Comparison of ENCODE assay signal across 12 cellular contexts in the genomic region with DNA sequence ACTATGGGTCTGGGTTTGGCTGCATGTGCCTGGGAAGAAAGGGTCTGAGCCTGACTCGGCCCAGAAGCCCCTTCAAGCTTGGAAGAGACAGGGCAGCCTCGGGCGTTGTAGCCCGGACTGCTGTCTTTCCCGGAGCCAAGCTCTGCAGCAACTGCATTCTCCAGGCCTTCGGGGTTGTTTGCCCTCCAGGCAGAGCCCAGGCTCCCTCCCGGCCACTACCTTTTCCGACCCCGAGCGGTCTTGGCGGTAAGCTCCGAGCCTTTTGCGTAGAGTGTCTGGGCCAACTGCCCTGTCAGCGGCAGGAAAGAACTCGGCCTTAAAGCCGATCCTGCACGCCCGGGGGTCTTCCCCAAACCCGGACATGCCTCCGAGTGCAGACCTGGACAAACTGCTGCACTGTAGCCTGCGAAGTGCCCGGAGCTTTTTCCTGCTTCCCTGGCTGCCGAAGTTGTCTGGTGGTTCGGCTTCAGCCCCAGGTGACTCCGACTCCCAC. TPM values are rescaled to one million over a fixed set of nuclear protein-coding genes. Genes with fewer than 3 reads are reported as not detected.
DNase-seq lines count a peak whose midpoint lies in the region; ATAC-seq and TF ChIP-seq lines count a peak whose summit lies in the region.
"Had no signal": no experiment of that assay in that cellular context is flagged by ENCODE, and none has a peak within 500 bp of the region (broad histone marks: within the 10 kb centered on the region; RNA-seq: fewer than 3 reads in every experiment).

No MANE protein-coding gene starts in this region.

- H3K27ac Mint-ChIP-seq in glutamatergic neuron (ENCODE audit: unreplicated experiment): peak overlapping the region; percentile 7
- H3K27ac Mint-ChIP-seq: CD14-positive monocyte had no signal

- peaks cover 100% of the 10 kb centered on the region for H3K27me3 ChIP-seq in NT2/D1 (ENCODE audit: insufficient read depth, insufficient read length)

- peaks cover 16% of the 10 kb centered on the region for H3K4me1 ChIP-seq in NT2/D1 (ENCODE audit: insufficient read depth, insufficient read length)

- DNase-seq in activated CD8-positive, alpha-beta memory T cell treated with anti-CD3 and anti-CD28 coated beads for 24 hours: peak; percentile 63
- no peak for DNase-seq in activated CD8-positive, alpha-beta memory T cell treated with anti-CD3 and anti-CD28 coated beads, Interleukin-2, amount 50 U/mL, for 4 hours
- DNase-seq in NT2/D1 (ENCODE audit: low read depth, low spot score) (no peak), glutamatergic neuron (peak; percentile 41), retina (peak; percentile 84), left colon (no peak), iPS-NIHi7 (ENCODE audit: extremely low spot score) (no peak)

- H3K36me3 Mint-ChIP-seq in glutamatergic neuron (ENCODE audit: unreplicated experiment): no peaks in the 10 kb centered on the region

- peak overlapping the region; percentile 9 for H3K4me3 ChIP-seq in NT2/D1 (ENCODE audit: insufficient read length, low read depth)

- ATAC-seq in left colon: no peak
- ATAC-seq in GM21723 (IDR thresholded peaks at IDR 0.05; ENCODE audit: unreplicated experiment): no peak

- H3K9ac ChIP-seq in NT2/D1 (ENCODE audit: insufficient read length, low read depth): no peak overlapping the region

- H3K27me3 Mint-ChIP-seq in glutamatergic neuron (ENCODE audit: unreplicated experiment): peaks cover 51% of the 10 kb centered on the region

- H3K9me3 Mint-ChIP-seq in glutamatergic neuron (ENCODE audit: unreplicated experiment): peaks cover 30% of the 10 kb centered on the region

- intact Hi-C loops in left colon (cut with DNase I, micrococcal nuclease): no loop called here

- H3K4me3 Mint-ChIP-seq in glutamatergic neuron (ENCODE audit: unreplicated experiment): peak overlapping the region; percentile 79

- H3K36me3 ChIP-seq in NT2/D1 (ENCODE audit: insufficient read depth, insufficient read length, low read length): no peaks in the 10 kb centered on the region

- TF ChIP-seq CTCF in glutamatergic neuron (IDR thresholded peaks at IDR 0.05; ENCODE audit: partially characterized antibody, unreplicated experiment): no peak

- H3K9me3 ChIP-seq in NT2/D1 (ENCODE audit: insufficient read depth, low read length): no peaks in the 10 kb centered on the region

- peaks cover 20% of the 10 kb centered on the region for H3K4me1 Mint-ChIP-seq in glutamatergic neuron (ENCODE audit: low read depth, unreplicated experiment)

RNA-seq across cellular contexts. Expression of a gene that starts 1.3 kb away (rescaled TPM):
- 2.6 TPM for total RNA-seq in glutamatergic neuron (ENCODE audit: unreplicated experiment)
- total RNA-seq in left colon: not detected
- total RNA-seq: fibroblast of lung, lower leg skin, OCI-LY7 had no signal

RNA-seq across cellular contexts. Expression of a gene that starts 10.1 kb away (rescaled TPM):
- total RNA-seq in glutamatergic neuron (ENCODE audit: unreplicated experiment) (22.5 TPM), left colon (10 to 100 TPM; 33.6 to 36.5 TPM)

Comparison
In these comparisons a context has a peak if more than half of its experiments do, and no peak if none do; other contexts are left out.
1. DNase-seq: peak in activated CD8-positive, alpha-beta memory T cell treated with anti-CD3 and anti-CD28 coated beads for 24 hours (single experiment), glutamatergic neuron (single experiment) and retina (single experiment); none in activated CD8-positive, alpha-beta memory T cell treated with anti-CD3 and anti-CD28 coated beads, Interleukin-2, amount 50 U/mL, for 4 hours (single experiment), NT2/D1 (single experiment), left colon (0 of 2) and iPS-NIHi7 (single experiment).